ENCODE assay signal across 18 cellular contexts in the genomic region with DNA sequence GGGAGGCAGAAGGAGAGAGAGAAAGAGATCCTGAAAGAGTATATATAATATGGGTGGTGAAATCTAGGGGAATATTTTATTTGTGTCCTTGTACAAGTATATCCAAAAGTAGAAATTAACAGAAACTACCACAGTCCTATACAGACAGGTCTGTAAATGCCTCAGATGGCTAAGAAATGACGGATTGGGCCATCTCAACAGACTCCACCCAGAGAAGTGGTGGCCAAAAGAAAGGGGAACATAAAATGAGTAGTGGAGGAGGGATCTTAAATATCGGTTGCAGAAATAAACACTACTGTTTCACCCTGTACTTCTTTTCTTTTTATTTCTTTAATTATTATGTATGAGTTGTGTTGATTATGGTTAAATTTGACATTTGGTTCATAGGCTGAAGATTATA. TPM values are rescaled to one million over a fixed set of nuclear protein-coding genes. Genes with fewer than 3 reads are reported as not detected.
DNase-seq lines count a peak whose midpoint lies in the region; ATAC-seq and TF ChIP-seq lines count a peak whose summit lies in the region.
"Had no signal": no experiment of that assay in that cellular context is flagged by ENCODE, and none has a peak within 500 bp of the region (broad histone marks: within the 10 kb centered on the region; RNA-seq: fewer than 3 reads in every experiment).

No MANE protein-coding gene starts in this region.

- H3K4me3 ChIP-seq in WERI-Rb-1 (ENCODE audit: low read depth, low read length): no peak overlapping the region
- H3K4me3 ChIP-seq: A549, MG63, SJCRH30 had no signal

- H3K9me3 ChIP-seq in WERI-Rb-1 (ENCODE audit: severe bottlenecking): no peaks in the 10 kb centered on the region
- H3K9me3 ChIP-seq: A549, Caco-2, MG63, SJCRH30 had no signal

- no peaks in the 10 kb centered on the region for H3K27me3 Mint-ChIP-seq in natural killer cell treated with Interleukin-12 subunit alpha and Interleukin-12 subunit beta and Interleukin-15 and Interleukin-18, amount 100 ng/mL, for 72 hours
- H3K27me3 Mint-ChIP-seq in natural killer cell (ENCODE audit: low read depth in 2 of 2): no peaks in the 10 kb centered on the region
- H3K27me3 Mint-ChIP-seq in activated T-helper 1 cell treated with anti-CD3 and anti-CD28 coated beads, Interleukin-12 subunit alpha, Interleukin-12 subunit beta, Interleukin-2, Interleukin-4 antibody, amounts not matched to agents 30 ng/mL and 10 ng/mL and 1 ng/mL, durations not matched to agents 14 hours and 24 hours and 36 hours (ENCODE audit: insufficient read depth): no peaks in the 10 kb centered on the region

- H3K27me3 ChIP-seq in WERI-Rb-1 (ENCODE audit: insufficient read depth, low read depth, severe bottlenecking): peaks cover 91% of the 10 kb centered on the region
- H3K27me3 ChIP-seq: MG63, SJCRH30 had no signal

- H3K27ac ChIP-seq in WERI-Rb-1: no peak overlapping the region
- H3K27ac ChIP-seq: A549, C4-2B, SJCRH30 had no signal

- intact Hi-C loops in natural killer cell (cut with micrococcal nuclease): loop anchor here (10.0 kb wide), 1 partner anchor 75 kb away; no protein-coding TSS in a partner anchor
- intact Hi-C loops in activated T-helper 1 cell treated with anti-CD3 and anti-CD28 coated beads, Interleukin-12 subunit alpha, Interleukin-12 subunit beta, Interleukin-2, Interleukin-4 antibody, amounts not matched to agents 30 ng/mL and 10 ng/mL and 1 ng/mL, durations not matched to agents 14 hours and 24 hours and 36 hours (cut with micrococcal nuclease): loop anchor here (5.0 to 10.0 kb wide), 2 partner anchors 313 to 1185 kb away; no protein-coding TSS in a partner anchor

- H3K36me3 Mint-ChIP-seq in natural killer cell treated with Interleukin-12 subunit alpha and Interleukin-12 subunit beta and Interleukin-15 and Interleukin-18, amount 100 ng/mL, for 72 hours: no peaks in the 10 kb centered on the region
- no peaks in the 10 kb centered on the region for H3K36me3 Mint-ChIP-seq in natural killer cell
- H3K36me3 Mint-ChIP-seq in activated T-helper 1 cell treated with anti-CD3 and anti-CD28 coated beads, Interleukin-12 subunit alpha, Interleukin-12 subunit beta, Interleukin-2, Interleukin-4 antibody, amounts not matched to agents 30 ng/mL and 10 ng/mL and 1 ng/mL, durations not matched to agents 14 hours and 24 hours and 36 hours (ENCODE audit: low read depth): peaks cover 8% of the 10 kb centered on the region

- H3K4me1 Mint-ChIP-seq in natural killer cell treated with Interleukin-12 subunit alpha and Interleukin-12 subunit beta and Interleukin-15 and Interleukin-18, amount 100 ng/mL, for 72 hours (ENCODE audit: low read depth in 2 of 2): peaks cover 39 to 78% of the 10 kb centered on the region in 2 donors
- peaks cover 33 to 60% of the 10 kb centered on the region in 2 donors for H3K4me1 Mint-ChIP-seq in natural killer cell
- peaks cover 77% of the 10 kb centered on the region for H3K4me1 Mint-ChIP-seq in activated T-helper 1 cell treated with anti-CD3 and anti-CD28 coated beads, Interleukin-12 subunit alpha, Interleukin-12 subunit beta, Interleukin-2, Interleukin-4 antibody, amounts not matched to agents 30 ng/mL and 10 ng/mL and 1 ng/mL, durations not matched to agents 14 hours and 24 hours and 36 hours (ENCODE audit: low read depth)

- peak overlapping the region; percentile 2 for H3K4me3 Mint-ChIP-seq in natural killer cell treated with Interleukin-12 subunit alpha and Interleukin-12 subunit beta and Interleukin-15 and Interleukin-18, amount 100 ng/mL, for 72 hours
- no peak overlapping the region for H3K4me3 Mint-ChIP-seq in natural killer cell
- H3K4me3 Mint-ChIP-seq in activated T-helper 1 cell treated with anti-CD3 and anti-CD28 coated beads, Interleukin-12 subunit alpha, Interleukin-12 subunit beta, Interleukin-2, Interleukin-4 antibody, amounts not matched to agents 30 ng/mL and 10 ng/mL and 1 ng/mL, durations not matched to agents 14 hours and 24 hours and 36 hours: no peak overlapping the region
- H3K4me3 Mint-ChIP-seq: HFFc6 had no signal

- no peaks in the 10 kb centered on the region for H3K36me3 ChIP-seq in WERI-Rb-1
- H3K36me3 ChIP-seq: MG63, SJCRH30 had no signal

- no peak for TF ChIP-seq CTCF in natural killer cell (IDR thresholded peaks at IDR 0.05)
- TF ChIP-seq CTCF in WERI-Rb-1 (IDR thresholded peaks at IDR 0.05; ENCODE audit: low read depth, low read length): no peak

- peak overlapping the region; percentile 60 to 81 for H3K27ac Mint-ChIP-seq in natural killer cell treated with Interleukin-12 subunit alpha and Interleukin-12 subunit beta and Interleukin-15 and Interleukin-18, amount 100 ng/mL, for 72 hours
- H3K27ac Mint-ChIP-seq in natural killer cell: no peak overlapping the region
- H3K27ac Mint-ChIP-seq in activated T-helper 1 cell treated with anti-CD3 and anti-CD28 coated beads, Interleukin-12 subunit alpha, Interleukin-12 subunit beta, Interleukin-2, Interleukin-4 antibody, amounts not matched to agents 30 ng/mL and 10 ng/mL and 1 ng/mL, durations not matched to agents 14 hours and 24 hours and 36 hours: peak overlapping the region; percentile 46
- H3K27ac Mint-ChIP-seq: HFFc6 had no signal

- H3K9me3 Mint-ChIP-seq in natural killer cell treated with Interleukin-12 subunit alpha and Interleukin-12 subunit beta and Interleukin-15 and Interleukin-18, amount 100 ng/mL, for 72 hours: no peaks in the 10 kb centered on the region
- H3K9me3 Mint-ChIP-seq in natural killer cell: no peaks in the 10 kb centered on the region
- no peaks in the 10 kb centered on the region for H3K9me3 Mint-ChIP-seq in activated T-helper 1 cell treated with anti-CD3 and anti-CD28 coated beads, Interleukin-12 subunit alpha, Interleukin-12 subunit beta, Interleukin-2, Interleukin-4 antibody, amounts not matched to agents 30 ng/mL and 10 ng/mL and 1 ng/mL, durations not matched to agents 14 hours and 24 hours and 36 hours
- H3K9me3 Mint-ChIP-seq: HFFc6 had no signal

- no peak for ATAC-seq in natural killer cell treated with Interleukin-12 subunit alpha and Interleukin-12 subunit beta and Interleukin-15 and Interleukin-18, amount 100 ng/mL, for 72 hours
- ATAC-seq in natural killer cell (no peak), GM21447 (IDR thresholded peaks at IDR 0.05; ENCODE audit: unreplicated experiment) (no peak)
- ATAC-seq: A549 had no signal

- no peak for DNase-seq in natural killer cell treated with Interleukin-12 subunit alpha and Interleukin-12 subunit beta and Interleukin-15 and Interleukin-18, amount 100 ng/mL, for 72 hours (ENCODE audit: low spot score)
- DNase-seq in natural killer cell (no peak), NOMO-1 (lab: John Stamatoyannopoulos, UW; ENCODE audit: unreplicated experiment in 2 of 2) (peak; percentile 71 to 86), NCI-H524 treated with DMSO at 0.1 percent for 48 hours (lab: John Stamatoyannopoulos, UW) (no peak), WERI-Rb-1 (no peak), NCI-H146 (lab: John Stamatoyannopoulos, UW) (no peak)
- no peak for DNase-seq in activated T-helper 1 cell treated with anti-CD3 and anti-CD28 coated beads, Interleukin-12 subunit alpha, Interleukin-12 subunit beta, Interleukin-2, Interleukin-4 antibody, amounts not matched to agents 30 ng/mL and 10 ng/mL and 1 ng/mL, durations not matched to agents 14 hours and 24 hours and 36 hours (ENCODE audit: low spot score)
- DNase-seq: Caco-2, DMS53, HFFc6, MG63, NCI-H1694, NCI-H510A treated with DMSO at 0.1 percent for 48 hours, RPMI8226, SJCRH30 had no signal

RNA-seq across cellular contexts. Expression of a gene that starts 47.7 kb away (rescaled TPM):
- 1 to 10 TPM in 1 of 2 donors, under 1 TPM in 1; 0.55 to 4.3 TPM for total RNA-seq in natural killer cell treated with Interleukin-12 subunit alpha and Interleukin-12 subunit beta and Interleukin-15 and Interleukin-18, amount 100 ng/mL, for 72 hours
- 10 to 100 TPM in 1 of 3 donors, 1 to 10 TPM in 1, not detected in 1; 1.5 to 36.7 TPM for total RNA-seq in natural killer cell
- 0.29 TPM in 1 of 2 replicates, not detected in the other for total RNA-seq in activated T-helper 1 cell treated with anti-CD3 and anti-CD28 coated beads, Interleukin-12 subunit alpha, Interleukin-12 subunit beta, Interleukin-2, Interleukin-4 antibody, amounts not matched to agents 30 ng/mL and 10 ng/mL and 1 ng/mL, durations not matched to agents 14 hours and 24 hours and 36 hours
- total RNA-seq: HFFc6, SJCRH30 had no signal

Comparison
In these comparisons a context has a peak if more than half of its experiments do, and no peak if none do; other contexts are left out.
1. H3K27ac Mint-ChIP-seq: peak in natural killer cell treated with Interleukin-12 subunit alpha and Interleukin-12 subunit beta and Interleukin-15 and Interleukin-18, amount 100 ng/mL, for 72 hours (2 of 2) and activated T-helper 1 cell treated with anti-CD3 and anti-CD28 coated beads, Interleukin-12 subunit alpha, Interleukin-12 subunit beta, Interleukin-2, Interleukin-4 antibody, amounts not matched to agents 30 ng/mL and 10 ng/mL and 1 ng/mL, durations not matched to agents 14 hours and 24 hours and 36 hours (single experiment); none in natural killer cell (0 of 2).
2. DNase-seq: peak in NOMO-1 (2 of 2); none in natural killer cell treated with Interleukin-12 subunit alpha and Interleukin-12 subunit beta and Interleukin-15 and Interleukin-18, amount 100 ng/mL, for 72 hours (single experiment), natural killer cell (single experiment), activated T-helper 1 cell treated with anti-CD3 and anti-CD28 coated beads, Interleukin-12 subunit alpha, Interleukin-12 subunit beta, Interleukin-2, Interleukin-4 antibody, amounts not matched to agents 30 ng/mL and 10 ng/mL and 1 ng/mL, durations not matched to agents 14 hours and 24 hours and 36 hours (single experiment), NCI-H524 treated with DMSO at 0.1 percent for 48 hours (single experiment), WERI-Rb-1 (single experiment) and NCI-H146 (single experiment).